Comparison of ENCODE assay signal across 13 cellular contexts in genomic region chr7:37410305-37411209, GRCh38. TPM values are rescaled to one million over a fixed set of nuclear protein-coding genes. Genes with fewer than 3 reads are reported as not detected.
DNase-seq lines count a peak whose midpoint lies in the region; ATAC-seq and TF ChIP-seq lines count a peak whose summit lies in the region.
"Had no signal": no experiment of that assay in that cellular context is flagged by ENCODE, and none has a peak within 500 bp of the region (broad histone marks: within the 10 kb centered on the region; RNA-seq: fewer than 3 reads in every experiment).

No MANE protein-coding gene starts in this region.

- POLR2A ChIA-PET in activated CD8-positive, alpha-beta T cell treated with anti-CD3 and anti-CD28 coated beads for 36 hours (lab: Charles Lee), result interaction anchor here (1.0 to 2.4 kb wide), 5 partner anchors 10 to 69 kb away, joined by 4 to 12 read pairs (median 4); partner anchors contain the start of gene ELMO1

- CTCF ChIA-PET in activated CD8-positive, alpha-beta T cell treated with anti-CD3 and anti-CD28 coated beads for 36 hours (lab: Charles Lee), result interaction anchor here (0.6 to 1.6 kb wide), 7 partner anchors 17 to 403 kb away, joined by 3 to 4 read pairs (median 3); partner anchors contain the start of gene ELMO1

- peaks cover 16% of the 10 kb centered on the region for H3K36me3 Mint-ChIP-seq in activated CD8-positive, alpha-beta T cell treated with anti-CD3 and anti-CD28 coated beads for 36 hours (ENCODE audit: low read depth)
- peaks cover 4% of the 10 kb centered on the region for H3K36me3 Mint-ChIP-seq in natural killer cell treated with Interleukin-12 subunit alpha and Interleukin-12 subunit beta and Interleukin-15 and Interleukin-18, amount 100 ng/mL, for 72 hours
- no peaks in the 10 kb centered on the region for H3K36me3 Mint-ChIP-seq in mesothelial cell of epicardium

- peak; percentile 42 for DNase-seq in activated CD4-positive, alpha-beta T cell treated with anti-CD3 and anti-CD28 coated beads for 48 hours
- DNase-seq in activated CD4-positive, alpha-beta T cell treated with anti-CD3 and anti-CD28 coated beads for 4 hours, result no peak
- DNase-seq in Kasumi-1 (lab: John Stamatoyannopoulos, UW) (peak; percentile 69 to 74), posterior cingulate gyrus (no peak), mesothelial cell of epicardium (ENCODE audit: low spot score in 2 of 2, unreplicated experiment in 2 of 2) (no peak)
- peak; percentile 39 for DNase-seq in activated CD8-positive, alpha-beta T cell treated with anti-CD3 and anti-CD28 coated beads for 36 hours
- no peak for DNase-seq in natural killer cell treated with Interleukin-12 subunit alpha and Interleukin-12 subunit beta and Interleukin-15 and Interleukin-18, amount 100 ng/mL, for 72 hours (ENCODE audit: low spot score)
- DNase-seq: DND-41, NCI-H2171 treated with DMSO at 0.1 percent for 48 hours had no signal

- H3K4me1 Mint-ChIP-seq in activated CD8-positive, alpha-beta T cell treated with anti-CD3 and anti-CD28 coated beads for 36 hours (ENCODE audit: low read depth), result peaks cover 69% of the 10 kb centered on the region
- peaks cover 40 to 46% of the 10 kb centered on the region in 2 donors for H3K4me1 Mint-ChIP-seq in natural killer cell treated with Interleukin-12 subunit alpha and Interleukin-12 subunit beta and Interleukin-15 and Interleukin-18, amount 100 ng/mL, for 72 hours (ENCODE audit: low read depth in 2 of 2)
- H3K4me1 Mint-ChIP-seq in mesothelial cell of epicardium, result peaks cover 1% of the 10 kb centered on the region

- H3K4me3 Mint-ChIP-seq in activated CD8-positive, alpha-beta T cell treated with anti-CD3 and anti-CD28 coated beads for 36 hours, result peak overlapping the region; percentile 48
- H3K4me3 Mint-ChIP-seq in natural killer cell treated with Interleukin-12 subunit alpha and Interleukin-12 subunit beta and Interleukin-15 and Interleukin-18, amount 100 ng/mL, for 72 hours, result peak overlapping the region; percentile 26
- no peak overlapping the region for H3K4me3 Mint-ChIP-seq in mesothelial cell of epicardium

- peak; percentile 49 for ATAC-seq in activated CD8-positive, alpha-beta T cell treated with anti-CD3 and anti-CD28 coated beads for 36 hours
- peak in 1 of 2 donors; percentile 20 for ATAC-seq in natural killer cell treated with Interleukin-12 subunit alpha and Interleukin-12 subunit beta and Interleukin-15 and Interleukin-18, amount 100 ng/mL, for 72 hours
- ATAC-seq in HG03520 (IDR thresholded peaks at IDR 0.05; ENCODE audit: unreplicated experiment), result no peak
- ATAC-seq: esophagus mucosa, Panc1 had no signal

- intact Hi-C loops in activated CD8-positive, alpha-beta T cell treated with anti-CD3 and anti-CD28 coated beads for 36 hours (cut with micrococcal nuclease), result loop anchor here (5.0 kb wide), 2 partner anchors 37 to 48 kb away; partner anchors contain the start of gene ELMO1
- intact Hi-C loops in posterior cingulate gyrus (cut with DNase I), result no loop called here

- H3K27ac Mint-ChIP-seq in activated CD8-positive, alpha-beta T cell treated with anti-CD3 and anti-CD28 coated beads for 36 hours, result peak overlapping the region; percentile 87
- peak overlapping the region; percentile 46 to 56 for H3K27ac Mint-ChIP-seq in natural killer cell treated with Interleukin-12 subunit alpha and Interleukin-12 subunit beta and Interleukin-15 and Interleukin-18, amount 100 ng/mL, for 72 hours
- H3K27ac Mint-ChIP-seq in mesothelial cell of epicardium, result no peak overlapping the region

- H3K9me3 Mint-ChIP-seq in activated CD8-positive, alpha-beta T cell treated with anti-CD3 and anti-CD28 coated beads for 36 hours, result peaks cover 9% of the 10 kb centered on the region
- peaks cover 3% of the 10 kb centered on the region for H3K9me3 Mint-ChIP-seq in natural killer cell treated with Interleukin-12 subunit alpha and Interleukin-12 subunit beta and Interleukin-15 and Interleukin-18, amount 100 ng/mL, for 72 hours
- H3K9me3 Mint-ChIP-seq in mesothelial cell of epicardium, result peaks cover 3% of the 10 kb centered on the region

- H3K27me3 Mint-ChIP-seq in activated CD8-positive, alpha-beta T cell treated with anti-CD3 and anti-CD28 coated beads for 36 hours, result no peaks in the 10 kb centered on the region
- H3K27me3 Mint-ChIP-seq in natural killer cell treated with Interleukin-12 subunit alpha and Interleukin-12 subunit beta and Interleukin-15 and Interleukin-18, amount 100 ng/mL, for 72 hours, result no peaks in the 10 kb centered on the region
- H3K27me3 Mint-ChIP-seq in mesothelial cell of epicardium (ENCODE audit: low read depth), result no peaks in the 10 kb centered on the region

- no peak for TF ChIP-seq CTCF in activated CD8-positive, alpha-beta T cell treated with anti-CD3 and anti-CD28 coated beads for 36 hours (IDR thresholded peaks at IDR 0.05)
- TF ChIP-seq CTCF in mesothelial cell of epicardium (IDR thresholded peaks at IDR 0.05; ENCODE audit: unreplicated experiment), result no peak

RNA-seq across cellular contexts. Expression of gene ELMO1, which starts 38.1 kb away (rescaled TPM):
- 10 to 100 TPM; 72.8 to 75.3 TPM for total RNA-seq in activated CD8-positive, alpha-beta T cell treated with anti-CD3 and anti-CD28 coated beads for 36 hours
- 100 to 1,000 TPM in 1 of 2 donors, 10 to 100 TPM in 1; 36.8 to 103 TPM for total RNA-seq in natural killer cell treated with Interleukin-12 subunit alpha and Interleukin-12 subunit beta and Interleukin-15 and Interleukin-18, amount 100 ng/mL, for 72 hours
- 6.7 to 12.0 TPM (median 9.6 TPM) in 3 replicates for total RNA-seq in mesothelial cell of epicardium
- total RNA-seq: LHCN-M2 had no signal

Comparison
In these comparisons a context has a peak if more than half of its experiments do, and no peak if none do; other contexts are left out.
1. DNase-seq: peak in activated CD4-positive, alpha-beta T cell treated with anti-CD3 and anti-CD28 coated beads for 48 hours (single experiment), Kasumi-1 (2 of 2) and activated CD8-positive, alpha-beta T cell treated with anti-CD3 and anti-CD28 coated beads for 36 hours (single experiment); none in activated CD4-positive, alpha-beta T cell treated with anti-CD3 and anti-CD28 coated beads for 4 hours (0 of 2), natural killer cell treated with Interleukin-12 subunit alpha and Interleukin-12 subunit beta and Interleukin-15 and Interleukin-18, amount 100 ng/mL, for 72 hours (single experiment), posterior cingulate gyrus (0 of 10) and mesothelial cell of epicardium (0 of 2).